ENCODE assay signal across 8 cellular contexts in the genomic region with DNA sequence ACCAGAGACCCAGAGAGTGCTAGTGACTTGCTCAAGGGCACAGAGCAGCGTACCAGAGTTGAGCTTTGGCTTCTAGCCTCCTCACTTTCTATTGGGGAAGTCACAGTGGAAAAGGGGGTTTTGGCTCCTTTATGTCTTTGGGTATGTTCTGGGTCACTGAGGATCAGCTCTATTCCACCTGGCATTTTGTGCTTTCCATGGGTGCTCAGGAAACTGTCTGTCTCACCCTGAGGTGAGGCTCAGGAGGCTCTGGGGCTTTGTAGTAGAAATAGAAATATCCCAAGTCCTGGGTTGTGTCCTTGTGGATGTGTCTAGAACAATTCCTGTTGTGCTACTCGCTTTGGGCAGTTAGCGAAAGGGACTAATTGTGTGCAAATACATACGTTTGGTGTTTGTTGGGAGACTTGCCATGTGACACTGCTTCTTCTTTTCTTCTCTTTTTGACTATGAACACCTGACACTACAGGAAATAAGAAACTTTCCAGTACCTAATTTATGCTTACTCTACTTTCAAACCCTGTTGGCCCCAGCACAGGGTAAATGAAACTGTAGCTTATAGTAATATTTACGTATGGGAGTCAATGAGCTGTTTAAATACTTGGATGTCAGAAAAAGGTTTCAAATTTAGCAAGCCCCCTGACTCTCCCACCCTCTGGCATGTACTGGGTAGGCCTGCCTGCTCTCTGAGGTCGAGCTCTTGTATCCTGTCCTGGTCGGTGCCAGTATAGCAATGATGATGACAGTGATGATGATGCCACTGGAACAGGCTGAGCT. TPM values are rescaled to one million over a fixed set of nuclear protein-coding genes. Genes with fewer than 3 reads are reported as not detected.
DNase-seq lines count a peak whose midpoint lies in the region; ATAC-seq and TF ChIP-seq lines count a peak whose summit lies in the region.

No MANE protein-coding gene starts in this region.

- H3K4me2 ChIP-seq in osteoblast (ENCODE audit: insufficient read depth, low read length), result no peak overlapping the region

- H3K4me3 ChIP-seq in osteoblast (ENCODE audit: insufficient read depth, low read length) (no peak overlapping the region), lower leg skin (ENCODE audit: low read depth, poor library complexity, severe bottlenecking) (no peak overlapping the region)

- H3K4me1 ChIP-seq in osteoblast (ENCODE audit: insufficient read depth, low read length), result peaks cover 91% of the 10 kb centered on the region

- H3K79me2 ChIP-seq in osteoblast (ENCODE audit: insufficient read depth, low read length), result peaks cover 92% of the 10 kb centered on the region

- H2AFZ ChIP-seq in osteoblast (ENCODE audit: low read length), result no peak overlapping the region

- peaks cover 63% of the 10 kb centered on the region for H3K36me3 ChIP-seq in osteoblast (ENCODE audit: insufficient read depth, low read length)

- H3K27me3 ChIP-seq in osteoblast (ENCODE audit: insufficient read depth, low read length), result no peaks in the 10 kb centered on the region

- H4K20me1 ChIP-seq in osteoblast (ENCODE audit: insufficient read depth, low read length), result peaks cover 7% of the 10 kb centered on the region

- TF ChIP-seq CTCF in osteoblast (IDR thresholded peaks at IDR 0.05; ENCODE audit: extremely low read depth, low read depth, low read length) (no peak), lower leg skin (IDR thresholded peaks at IDR 0.05) (no peak)

- intact Hi-C loops in lower leg skin (cut with DNase I; ENCODE audit: low total_unique reads), result loop anchor here (10.0 kb wide), 1 partner anchor 1046 kb away; no protein-coding TSS in a partner anchor

- 82% methylated on average over 7 of the region's 7 CpGs for WGBS in lower leg skin, 2 donors

- peak; percentile 69 for DNase-seq in RPMI8226
- no peak for DNase-seq in osteoblast (ENCODE audit: insufficient read length, low spot score, missing footprints)
- no peak for DNase-seq in retina
- no peak for DNase-seq in lower leg skin (ENCODE audit: low spot score in 2 of 2)
- no peak for DNase-seq in amniotic stem cell (lab: John Stamatoyannopoulos, UW)

- no peak for TF ChIP-seq POLR2A in lower leg skin (IDR thresholded peaks at IDR 0.05)

- H3K9me3 ChIP-seq in osteoblast (ENCODE audit: low read depth, low read length), result no peaks in the 10 kb centered on the region

- ATAC-seq in GM18508 (IDR thresholded peaks at IDR 0.05; ENCODE audit: insufficient read depth, unreplicated experiment), result peak; percentile 56
- peak; percentile 66 for ATAC-seq in HG02571 (IDR thresholded peaks at IDR 0.05; ENCODE audit: unreplicated experiment)
- ATAC-seq in HG03469 (IDR thresholded peaks at IDR 0.05; ENCODE audit: unreplicated experiment), result no peak

- H3K27ac ChIP-seq in osteoblast (ENCODE audit: low read depth, low read length), result peak overlapping the region; percentile 99

RNA-seq across cellular contexts. Expression of gene SMAD3, which starts 35.6 kb away (rescaled TPM):
- 41.8 and 60.1 TPM in 2 replicates for total RNA-seq in osteoblast
- 10 to 100 TPM; 25.9 to 69.4 (median 35.2) TPM for total RNA-seq in lower leg skin
